In the genomic region with DNA sequence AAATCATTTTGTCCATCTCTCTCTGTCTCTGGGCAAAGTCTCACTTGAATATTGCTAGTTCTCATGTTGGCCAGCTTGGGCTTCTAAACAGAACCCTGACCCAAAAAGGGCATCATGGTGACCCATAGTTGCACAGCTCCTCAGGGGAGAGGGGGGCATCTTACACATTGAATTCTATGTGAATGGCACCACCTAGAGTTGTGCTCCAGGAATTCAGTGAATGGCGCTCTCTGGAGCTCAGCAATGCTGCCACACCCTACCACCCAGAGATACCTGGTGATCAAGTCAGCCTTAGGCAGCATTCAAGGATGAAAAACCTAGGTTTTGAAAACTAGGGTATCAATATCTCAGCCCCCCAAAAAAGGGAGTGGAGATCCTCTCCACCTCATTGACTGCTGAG, we compare ENCODE assay signal across 20 cellular contexts. TPM values are rescaled to one million over a fixed set of nuclear protein-coding genes. Genes with fewer than 3 reads are reported as not detected.
DNase-seq lines count a peak whose midpoint lies in the region; ATAC-seq and TF ChIP-seq lines count a peak whose summit lies in the region.
"Had no signal": no experiment of that assay in that cellular context is flagged by ENCODE, and none has a peak within 500 bp of the region (broad histone marks: within the 10 kb centered on the region; RNA-seq: fewer than 3 reads in every experiment).

No MANE protein-coding gene starts in this region.

- H3K4me1 ChIP-seq in PC-3 (ENCODE audit: insufficient read depth, low read length) (no peaks in the 10 kb centered on the region), psoas muscle (no peaks in the 10 kb centered on the region)

- H3K27me3 ChIP-seq in PC-3 (ENCODE audit: low read length): no peaks in the 10 kb centered on the region
- H3K27me3 ChIP-seq in psoas muscle (ENCODE audit: insufficient read depth in 3 of 3, low read length in 2 of 3): peaks cover 0 to 3% (median 0%) of the 10 kb centered on the region in 3 donors
- H3K27me3 ChIP-seq: MG63 had no signal

- H3K79me2 ChIP-seq in PC-3 (ENCODE audit: low read length): no peaks in the 10 kb centered on the region

- CTCF ChIA-PET in PC-3 (lab: Charles Lee): no interaction called here

- BruUV-seq in PC-3 (replicated peaks; lab: Mats Ljungman, UMichigan): no TSS peak

- intact Hi-C loops in PC-3 (cut with micrococcal nuclease) (no loop called here), psoas muscle (cut with DNase I) (loop anchor here in 1 of 2 donors (5.0 to 10.0 kb wide), 2 partner anchors 44 to 103 kb away; partner anchors contain the start of gene HOXC5)

- no peak overlapping the region for H3K4me2 ChIP-seq in PC-3 (ENCODE audit: low read length)

- no peak overlapping the region for H3K9ac ChIP-seq in PC-3 (ENCODE audit: low read length)

- H4K20me1 ChIP-seq in PC-3 (ENCODE audit: low read length): no peaks in the 10 kb centered on the region

- ATAC-seq in PC-3 (no peak), esophagus mucosa (peak; percentile 17), HG03469 (IDR thresholded peaks at IDR 0.05; ENCODE audit: unreplicated experiment) (no peak), GM19324 (IDR thresholded peaks at IDR 0.05; ENCODE audit: low FRiP score, unreplicated experiment) (no peak), psoas muscle (no peak)
- ATAC-seq: Right ventricle myocardium inferior had no signal

- H3K36me3 ChIP-seq in PC-3 (ENCODE audit: low read depth, low read length): no peaks in the 10 kb centered on the region
- H3K36me3 ChIP-seq in psoas muscle (ENCODE audit: insufficient read depth in 1 of 2, low read depth in 1 of 2): no peaks in the 10 kb centered on the region
- H3K36me3 ChIP-seq: cardiac muscle cell, MG63 had no signal

- WGBS in psoas muscle, 3 donors: 92 to 96% (median 95%) methylated on average over 1 of the region's 1 CpG

- POLR2A ChIA-PET in PC-3 (lab: Charles Lee; ENCODE audit: unreplicated experiment): no interaction called here

- DNase-seq in GM12865 (ENCODE audit: low read depth): peak; percentile 9
- peak; percentile 8 for DNase-seq in PC-3
- no peak for DNase-seq in psoas muscle
- no peak for DNase-seq in NCI-H2196 treated with DMSO at 0.1 percent for 48 hours (lab: John Stamatoyannopoulos, UW; ENCODE audit: unreplicated experiment)
- DNase-seq: activated CD4-positive, alpha-beta T cell treated with anti-CD3 and anti-CD28 coated beads for 1 hour; activated naive CD4-positive, alpha-beta T cell treated with anti-CD3 and anti-CD28 coated beads for 36 hours; activated T-cell treated with anti-CD3 and anti-CD28 coated beads, Interleukin-2, amount 50 U/mL, for 48 hours; amniotic stem cell; MG63; NCI-H146; NCI-H2171 treated with DMSO at 0.1 percent for 48 hours; occipital lobe; trophoblast cell had no signal

- no peaks in the 10 kb centered on the region for H3K9me2 ChIP-seq in PC-3 (replicated peaks; ENCODE audit: low read length)

- no peaks in the 10 kb centered on the region for H3K9me3 ChIP-seq in PC-3 (ENCODE audit: low read length)
- H3K9me3 ChIP-seq in psoas muscle: no peaks in the 10 kb centered on the region
- H3K9me3 ChIP-seq: MG63 had no signal

- H3F3A ChIP-seq in PC-3 (ENCODE audit: low read length, unreplicated experiment): no peaks in the 10 kb centered on the region

- H3K4me3 ChIP-seq in GM12865 (ENCODE audit: low read depth, low read length): no peak overlapping the region
- H3K4me3 ChIP-seq in PC-3 (ENCODE audit: low read length): no peak overlapping the region
- no peak overlapping the region for H3K4me3 ChIP-seq in psoas muscle
- H3K4me3 ChIP-seq: cardiac muscle cell, MG63 had no signal

- 0 out of 2 replicates have a peak, but pooled peaks have one; percentile 15 for TF ChIP-seq CTCF in 22Rv1 (IDR thresholded peaks at IDR 0.05)
- no peak for TF ChIP-seq CTCF in GM12865 (IDR thresholded peaks at IDR 0.05; ENCODE audit: insufficient read depth, low read depth, low read length, missing control alignments)
- 0 out of 2 replicates have a peak, but pooled peaks have one; percentile 21 for TF ChIP-seq CTCF in PC-3 (conservative IDR thresholded peaks at IDR 0.05; ENCODE audit: low read depth, low read length)
- TF ChIP-seq CTCF in psoas muscle (IDR thresholded peaks at IDR 0.05): no peak

- H3K27ac ChIP-seq in 22Rv1 (no peak overlapping the region), PC-3 (ENCODE audit: low read length) (no peak overlapping the region), psoas muscle (no peak overlapping the region)
- H3K27ac ChIP-seq: cardiac muscle cell, HL-60 had no signal

- no peak overlapping the region for H2AFZ ChIP-seq in PC-3 (ENCODE audit: low read length)

RNA-seq across cellular contexts. Expression of gene SMUG1, which starts 50.6 kb away (rescaled TPM):
- total RNA-seq in PC-3 (2014; rRNA removed): 69.8 and 93.5 TPM in 2 replicates
- total RNA-seq in esophagus mucosa: 35.2 TPM
- 10 to 100 TPM; 16.4 to 25.7 (median 19.7) TPM for total RNA-seq in psoas muscle
- polyA plus RNA-seq in psoas muscle: 10 to 100 TPM; 28.2 to 49.2 (median 36.5) TPM

Comparison
In these comparisons a context has a peak if more than half of its experiments do, and no peak if none do; other contexts are left out.
1. CTCF ChIP-seq: peak in 22Rv1 (single experiment) and PC-3 (single experiment); none in GM12865 (single experiment) and psoas muscle (single experiment).
2. DNase-seq: peak in GM12865 (single experiment) and PC-3 (single experiment); none in psoas muscle (0 of 2) and NCI-H2196 treated with DMSO at 0.1 percent for 48 hours (single experiment).